In the genomic region with DNA sequence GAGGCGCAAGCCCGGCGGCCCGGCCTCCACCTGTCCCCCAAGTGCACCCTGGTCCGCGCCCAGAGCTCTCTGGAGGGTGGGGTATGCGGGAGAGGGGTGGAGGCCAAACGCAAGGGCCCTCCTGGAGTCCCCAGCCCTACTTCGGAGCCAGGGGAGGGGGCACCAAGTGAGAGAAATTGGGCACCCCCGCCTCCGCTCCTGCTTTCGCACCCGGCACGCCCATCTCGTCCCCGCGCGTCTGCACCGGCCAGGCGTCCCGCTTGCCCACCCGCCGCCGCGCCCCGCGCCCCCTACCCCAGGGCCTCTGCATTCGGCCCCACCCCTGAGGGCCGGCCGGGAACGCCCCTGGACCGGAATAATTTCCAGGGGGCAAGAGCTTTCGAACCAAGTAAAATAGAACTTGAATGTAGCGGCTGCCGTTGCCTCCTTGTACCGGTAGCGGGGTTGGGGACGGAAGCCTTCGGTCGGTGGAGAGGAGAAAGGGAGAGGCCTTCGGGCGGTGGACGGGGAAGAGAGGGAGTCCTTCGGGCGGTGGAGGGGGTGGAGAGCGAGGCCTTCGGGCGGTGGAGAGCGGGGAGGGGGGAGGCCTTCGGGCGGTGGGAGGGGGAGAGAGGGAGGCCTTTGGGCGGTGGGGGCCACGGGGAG, we compare ENCODE assay signal across 8 cellular contexts. TPM values are rescaled to one million over a fixed set of nuclear protein-coding genes. Genes with fewer than 3 reads are reported as not detected.
DNase-seq lines count a peak whose midpoint lies in the region; FAIRE-seq and TF ChIP-seq lines count a peak whose summit lies in the region.

No MANE protein-coding gene starts in this region.

- FAIRE-seq in frontal cortex (lab: Jason Lieb, UNC): no peak

- no CpG with 5 or more reads among the region's 53 CpGs for WGBS in trophoblast cell (ENCODE audit: extremely low coverage, insufficient coverage, insufficient read length)

- peak overlapping the region; percentile 88 for H3K18ac ChIP-seq in trophoblast cell (ENCODE audit: low read length)

- CTCF ChIA-PET in A673 (lab: Charles Lee): interaction anchor here (1.3 kb wide), 1 partner anchor 187 kb away, joined by 4 read pairs; no protein-coding TSS in a partner anchor

- peak overlapping the region; percentile 10 for H4K12ac ChIP-seq in trophoblast cell (ENCODE audit: low read depth, low read length)

- peak overlapping the region; percentile 57 for H2BK120ac ChIP-seq in trophoblast cell (ENCODE audit: insufficient read depth, low read length, poor library complexity)

- no peaks in the 10 kb centered on the region for H3K36me3 ChIP-seq in A673 (ENCODE audit: insufficient read depth, low read length, poor library complexity, severe bottlenecking)
- H3K36me3 ChIP-seq in trophoblast cell (ENCODE audit: control insufficient read depth in 1 of 2, insufficient read depth in 2 of 2, low read length in 2 of 2): peaks cover 15 to 20% of the 10 kb centered on the region in 2 experiments

- no peaks in the 10 kb centered on the region for H3K27me3 ChIP-seq in A673 (replicated peaks; ENCODE audit: insufficient read depth, low read depth, low read length, poor library complexity)
- peaks cover 4% of the 10 kb centered on the region for H3K27me3 ChIP-seq in trophoblast cell (ENCODE audit: insufficient read depth, low read length)

- intact Hi-C loops in A673 (cut with micrococcal nuclease; ENCODE audit: unreplicated experiment): no loop called here

- H2BK12ac ChIP-seq in trophoblast cell (ENCODE audit: low read length): no peak overlapping the region

- H3K4me3 ChIP-seq in A673 (ENCODE audit: low read depth, low read length, poor library complexity, severe bottlenecking): peak overlapping the region; percentile 78
- peak overlapping the region; percentile 76 for H3K4me3 ChIP-seq in trophoblast cell (ENCODE audit: low read depth, low read length)

- H2BK5ac ChIP-seq in trophoblast cell (ENCODE audit: low read depth, low read length, poor library complexity): peak overlapping the region; percentile 81

- peak overlapping the region; percentile 80 for H3K4me2 ChIP-seq in trophoblast cell (ENCODE audit: low read length)

- H2AK5ac ChIP-seq in trophoblast cell (ENCODE audit: low read length): peak overlapping the region; percentile 77

- no TSS peak for BruUV-seq in A673 (replicated peaks; lab: Mats Ljungman, UMichigan)

- peaks cover 22% of the 10 kb centered on the region for H3K79me1 ChIP-seq in trophoblast cell (ENCODE audit: low read length)

- DNase-seq in A673 (ENCODE audit: low spot score): peak; percentile 73
- DNase-seq in GM13976 (ENCODE audit: low spot score): peak; percentile 80
- DNase-seq in NCI-H1930 (lab: John Stamatoyannopoulos, UW): peak; percentile 58 to 68
- peak; percentile 65 to 68 for DNase-seq in activated T-cell treated with anti-CD3 and anti-CD28 coated beads, Interleukin-2, amount 50 U/mL, for 48 hours
- peak; percentile 74 to 88 for DNase-seq in frontal cortex (ENCODE audit: low spot score in 2 of 2)
- DNase-seq in trophoblast cell: peak; percentile 30 to 42
- DNase-seq in A172 (ENCODE audit: low spot score): no peak
- no peak for DNase-seq in central memory CD4-positive, alpha-beta T cell

- peak overlapping the region; percentile 1 for H3K4ac ChIP-seq in trophoblast cell (ENCODE audit: low read depth, low read length)

- H3K9me3 ChIP-seq in A673 (ENCODE audit: low read depth, low read length, poor library complexity, severe bottlenecking): no peaks in the 10 kb centered on the region
- peaks cover 28% of the 10 kb centered on the region for H3K9me3 ChIP-seq in trophoblast cell (ENCODE audit: insufficient read depth, low read depth, low read length)

- no peak overlapping the region for H3K23ac ChIP-seq in trophoblast cell (ENCODE audit: low read length)

- peaks cover 9% of the 10 kb centered on the region for H3K79me2 ChIP-seq in trophoblast cell (ENCODE audit: control insufficient read depth, insufficient read depth, low read length, poor library complexity)

- peak overlapping the region; percentile 86 for H4K91ac ChIP-seq in trophoblast cell (ENCODE audit: low read depth, low read length)

- H4K8ac ChIP-seq in trophoblast cell (ENCODE audit: low read depth, low read length): peak overlapping the region; percentile 75

- in situ Hi-C loops in GM13976 (cut with MboI; ENCODE audit: low sequenced_read_pairs, unreplicated experiment): no loop called here

- H3K27ac ChIP-seq in A673 (ENCODE audit: low read depth, low read length, poor library complexity, severe bottlenecking): peak overlapping the region; percentile 82
- peak overlapping the region; percentile 92 for H3K27ac ChIP-seq in trophoblast cell (ENCODE audit: low read depth, low read length)

- POLR2A ChIA-PET in A673 (lab: Charles Lee; ENCODE audit: low non-redundant PET): no interaction called here

- H3K9ac ChIP-seq in trophoblast cell (ENCODE audit: low read length): peak overlapping the region; percentile 84

- H3K14ac ChIP-seq in trophoblast cell (ENCODE audit: low read length): peak overlapping the region; percentile 73

- no peak for TF ChIP-seq CTCF in A673 (conservative IDR thresholded peaks at IDR 0.05; ENCODE audit: low read depth, low read length)
- TF ChIP-seq CTCF in GM13976 (IDR thresholded peaks at IDR 0.05; ENCODE audit: borderline replicate concordance, control extremely low read depth, extremely low read depth, insufficient read depth, missing control alignments): no peak

- H3K4me1 ChIP-seq in A673 (ENCODE audit: insufficient read depth, low read length, poor library complexity, severe bottlenecking) (peaks cover 9% of the 10 kb centered on the region), trophoblast cell (ENCODE audit: control insufficient read depth in 1 of 2, insufficient read depth in 2 of 2, low read length in 2 of 2) (peaks cover 19 to 20% of the 10 kb centered on the region in 2 experiments)

- peak overlapping the region; percentile 67 for H2AFZ ChIP-seq in trophoblast cell (ENCODE audit: insufficient read depth, low read length, poor library complexity)

RNA-seq across cellular contexts. Expression of a gene that starts 0.7 kb away (rescaled TPM):
- 94.7 and 109 TPM in 2 replicates for total RNA-seq in A673 (2021)
- total RNA-seq in frontal cortex: 143 TPM
- polyA plus RNA-seq in trophoblast cell (2013): 136 and 146 TPM in 2 replicates
- total RNA-seq in A172 (2014; rRNA removed; shearing (Covaris generic)): 119 and 151 TPM in 2 replicates

RNA-seq across cellular contexts. Expression of a gene that starts 3.6 kb away (rescaled TPM):
- total RNA-seq in A673 (2021): 7.9 and 10.1 TPM in 2 replicates
- 4.1 TPM for total RNA-seq in frontal cortex
- 3.2 and 3.4 TPM in 2 replicates for polyA plus RNA-seq in trophoblast cell (2013)
- 7.3 and 8.0 TPM in 2 replicates for total RNA-seq in A172 (2014; rRNA removed; shearing (Covaris generic))

RNA-seq across cellular contexts. Expression of a gene that starts 6.2 kb away (rescaled TPM):
- total RNA-seq in A673 (2021) (1.8 and 2.0 TPM in 2 replicates), frontal cortex (0.82 TPM)
- polyA plus RNA-seq in trophoblast cell (2013): 1.1 and 1.2 TPM in 2 replicates
- 1.8 and 2.1 TPM in 2 replicates for total RNA-seq in A172 (2014; rRNA removed; shearing (Covaris generic))

RNA-seq across cellular contexts. Expression of a gene that starts 17.6 kb away (rescaled TPM):
- total RNA-seq in A673 (2021) (321 and 330 TPM in 2 replicates), frontal cortex (140 TPM)
- polyA plus RNA-seq in trophoblast cell (2013): 473 and 476 TPM in 2 replicates
- total RNA-seq in A172 (2014; rRNA removed; shearing (Covaris generic)): 882 and 886 TPM in 2 replicates

RNA-seq across cellular contexts. Expression of a gene that starts 37.8 kb away (rescaled TPM):
- total RNA-seq in A673 (2021): 29.2 and 33.2 TPM in 2 replicates
- 7.3 TPM for total RNA-seq in frontal cortex
- polyA plus RNA-seq in trophoblast cell (2013): 14.2 and 14.4 TPM in 2 replicates
- total RNA-seq in A172 (2014; rRNA removed; shearing (Covaris generic)): 20.9 and 28.4 TPM in 2 replicates

Comparison
In these comparisons a context has a peak if more than half of its experiments do, and no peak if none do; other contexts are left out.
1. DNase-seq: peak in A673 (single experiment), GM13976 (single experiment), NCI-H1930 (2 of 2), activated T-cell treated with anti-CD3 and anti-CD28 coated beads, Interleukin-2, amount 50 U/mL, for 48 hours (2 of 2), frontal cortex (2 of 2) and trophoblast cell (2 of 2); none in A172 (single experiment) and central memory CD4-positive, alpha-beta T cell (single experiment).